In the genomic region with DNA sequence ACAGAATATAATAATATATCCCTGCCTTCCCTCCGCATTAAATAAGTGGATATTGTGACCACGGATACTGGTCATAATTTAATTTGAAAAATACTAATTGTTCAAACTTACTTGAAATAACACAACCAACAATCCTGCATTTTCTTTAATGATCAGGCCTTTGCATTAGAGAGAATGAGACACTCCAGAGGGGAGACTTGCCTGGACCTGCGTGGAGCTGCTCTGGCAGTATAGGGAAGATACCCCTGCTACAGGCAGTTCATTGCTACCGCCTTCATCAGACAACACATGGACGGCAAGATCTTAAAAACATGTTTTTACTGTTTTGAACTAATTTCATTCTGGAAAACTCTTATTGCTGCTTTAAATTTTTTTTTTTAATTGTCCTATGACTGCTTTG, we compare ENCODE assay signal across 1 cellular context.
TF ChIP-seq lines count a peak whose summit lies in the region.

No MANE protein-coding gene starts in this region.

TF ChIP-seq in GM23338, 12 proteins besides CTCF, POLR2A, EP300 and RAD21 (continued from another document):
- TF ChIP-seq, protein P1, sequence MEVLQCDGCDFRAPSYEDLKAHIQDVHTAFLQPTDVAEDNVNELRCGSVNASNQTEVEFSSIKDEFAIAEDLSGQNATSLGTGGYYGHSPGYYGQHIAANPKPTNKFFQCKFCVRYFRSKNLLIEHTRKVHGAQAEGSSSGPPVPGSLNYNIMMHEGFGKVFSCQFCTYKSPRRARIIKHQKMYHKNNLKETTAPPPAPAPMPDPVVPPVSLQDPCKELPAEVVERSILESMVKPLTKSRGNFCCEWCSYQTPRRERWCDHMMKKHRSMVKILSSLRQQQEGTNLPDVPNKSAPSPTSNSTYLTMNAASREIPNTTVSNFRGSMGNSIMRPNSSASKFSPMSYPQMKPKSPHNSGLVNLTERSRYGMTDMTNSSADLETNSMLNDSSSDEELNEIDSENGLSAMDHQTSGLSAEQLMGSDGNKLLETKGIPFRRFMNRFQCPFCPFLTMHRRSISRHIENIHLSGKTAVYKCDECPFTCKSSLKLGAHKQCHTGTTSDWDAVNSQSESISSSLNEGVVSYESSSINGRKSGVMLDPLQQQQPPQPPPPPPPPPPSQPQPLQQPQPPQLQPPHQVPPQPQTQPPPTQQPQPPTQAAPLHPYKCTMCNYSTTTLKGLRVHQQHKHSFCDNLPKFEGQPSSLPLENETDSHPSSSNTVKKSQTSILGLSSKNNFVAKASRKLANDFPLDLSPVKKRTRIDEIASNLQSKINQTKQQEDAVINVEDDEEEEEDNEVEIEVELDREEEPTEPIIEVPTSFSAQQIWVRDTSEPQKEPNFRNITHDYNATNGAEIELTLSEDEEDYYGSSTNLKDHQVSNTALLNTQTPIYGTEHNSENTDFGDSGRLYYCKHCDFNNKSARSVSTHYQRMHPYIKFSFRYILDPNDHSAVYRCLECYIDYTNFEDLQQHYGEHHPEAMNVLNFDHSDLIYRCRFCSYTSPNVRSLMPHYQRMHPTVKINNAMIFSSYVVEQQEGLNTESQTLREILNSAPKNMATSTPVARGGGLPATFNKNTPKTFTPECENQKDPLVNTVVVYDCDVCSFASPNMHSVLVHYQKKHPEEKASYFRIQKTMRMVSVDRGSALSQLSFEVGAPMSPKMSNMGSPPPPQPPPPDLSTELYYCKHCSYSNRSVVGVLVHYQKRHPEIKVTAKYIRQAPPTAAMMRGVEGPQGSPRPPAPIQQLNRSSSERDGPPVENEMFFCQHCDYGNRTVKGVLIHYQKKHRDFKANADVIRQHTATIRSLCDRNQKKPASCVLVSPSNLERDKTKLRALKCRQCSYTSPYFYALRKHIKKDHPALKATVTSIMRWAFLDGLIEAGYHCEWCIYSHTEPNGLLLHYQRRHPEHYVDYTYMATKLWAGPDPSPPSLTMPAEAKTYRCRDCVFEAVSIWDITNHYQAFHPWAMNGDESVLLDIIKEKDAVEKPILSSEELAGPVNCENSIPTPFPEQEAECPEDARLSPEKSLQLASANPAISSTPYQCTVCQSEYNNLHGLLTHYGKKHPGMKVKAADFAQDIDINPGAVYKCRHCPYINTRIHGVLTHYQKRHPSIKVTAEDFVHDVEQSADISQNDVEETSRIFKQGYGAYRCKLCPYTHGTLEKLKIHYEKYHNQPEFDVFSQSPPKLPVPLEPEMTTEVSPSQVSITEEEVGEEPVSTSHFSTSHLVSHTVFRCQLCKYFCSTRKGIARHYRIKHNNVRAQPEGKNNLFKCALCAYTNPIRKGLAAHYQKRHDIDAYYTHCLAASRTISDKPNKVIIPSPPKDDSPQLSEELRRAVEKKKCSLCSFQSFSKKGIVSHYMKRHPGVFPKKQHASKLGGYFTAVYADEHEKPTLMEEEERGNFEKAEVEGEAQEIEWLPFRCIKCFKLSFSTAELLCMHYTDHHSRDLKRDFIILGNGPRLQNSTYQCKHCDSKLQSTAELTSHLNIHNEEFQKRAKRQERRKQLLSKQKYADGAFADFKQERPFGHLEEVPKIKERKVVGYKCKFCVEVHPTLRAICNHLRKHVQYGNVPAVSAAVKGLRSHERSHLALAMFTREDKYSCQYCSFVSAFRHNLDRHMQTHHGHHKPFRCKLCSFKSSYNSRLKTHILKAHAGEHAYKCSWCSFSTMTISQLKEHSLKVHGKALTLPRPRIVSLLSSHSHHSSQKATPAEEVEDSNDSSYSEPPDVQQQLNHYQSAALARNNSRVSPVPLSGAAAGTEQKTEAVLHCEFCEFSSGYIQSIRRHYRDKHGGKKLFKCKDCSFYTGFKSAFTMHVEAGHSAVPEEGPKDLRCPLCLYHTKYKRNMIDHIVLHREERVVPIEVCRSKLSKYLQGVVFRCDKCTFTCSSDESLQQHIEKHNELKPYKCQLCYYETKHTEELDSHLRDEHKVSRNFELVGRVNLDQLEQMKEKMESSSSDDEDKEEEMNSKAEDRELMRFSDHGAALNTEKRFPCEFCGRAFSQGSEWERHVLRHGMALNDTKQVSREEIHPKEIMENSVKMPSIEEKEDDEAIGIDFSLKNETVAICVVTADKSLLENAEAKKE (CRISPR knock-in tag; IDR thresholded peaks at IDR 0.05), result no peak
- TF ChIP-seq POLR2AphosphoS5 (IDR thresholded peaks at IDR 0.05; ENCODE audit: low read depth), result no peak
- TF ChIP-seq, protein P2, sequence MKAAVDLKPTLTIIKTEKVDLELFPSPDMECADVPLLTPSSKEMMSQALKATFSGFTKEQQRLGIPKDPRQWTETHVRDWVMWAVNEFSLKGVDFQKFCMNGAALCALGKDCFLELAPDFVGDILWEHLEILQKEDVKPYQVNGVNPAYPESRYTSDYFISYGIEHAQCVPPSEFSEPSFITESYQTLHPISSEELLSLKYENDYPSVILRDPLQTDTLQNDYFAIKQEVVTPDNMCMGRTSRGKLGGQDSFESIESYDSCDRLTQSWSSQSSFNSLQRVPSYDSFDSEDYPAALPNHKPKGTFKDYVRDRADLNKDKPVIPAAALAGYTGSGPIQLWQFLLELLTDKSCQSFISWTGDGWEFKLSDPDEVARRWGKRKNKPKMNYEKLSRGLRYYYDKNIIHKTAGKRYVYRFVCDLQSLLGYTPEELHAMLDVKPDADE (IDR thresholded peaks at IDR 0.05), result no peak
- TF ChIP-seq, protein P3, sequence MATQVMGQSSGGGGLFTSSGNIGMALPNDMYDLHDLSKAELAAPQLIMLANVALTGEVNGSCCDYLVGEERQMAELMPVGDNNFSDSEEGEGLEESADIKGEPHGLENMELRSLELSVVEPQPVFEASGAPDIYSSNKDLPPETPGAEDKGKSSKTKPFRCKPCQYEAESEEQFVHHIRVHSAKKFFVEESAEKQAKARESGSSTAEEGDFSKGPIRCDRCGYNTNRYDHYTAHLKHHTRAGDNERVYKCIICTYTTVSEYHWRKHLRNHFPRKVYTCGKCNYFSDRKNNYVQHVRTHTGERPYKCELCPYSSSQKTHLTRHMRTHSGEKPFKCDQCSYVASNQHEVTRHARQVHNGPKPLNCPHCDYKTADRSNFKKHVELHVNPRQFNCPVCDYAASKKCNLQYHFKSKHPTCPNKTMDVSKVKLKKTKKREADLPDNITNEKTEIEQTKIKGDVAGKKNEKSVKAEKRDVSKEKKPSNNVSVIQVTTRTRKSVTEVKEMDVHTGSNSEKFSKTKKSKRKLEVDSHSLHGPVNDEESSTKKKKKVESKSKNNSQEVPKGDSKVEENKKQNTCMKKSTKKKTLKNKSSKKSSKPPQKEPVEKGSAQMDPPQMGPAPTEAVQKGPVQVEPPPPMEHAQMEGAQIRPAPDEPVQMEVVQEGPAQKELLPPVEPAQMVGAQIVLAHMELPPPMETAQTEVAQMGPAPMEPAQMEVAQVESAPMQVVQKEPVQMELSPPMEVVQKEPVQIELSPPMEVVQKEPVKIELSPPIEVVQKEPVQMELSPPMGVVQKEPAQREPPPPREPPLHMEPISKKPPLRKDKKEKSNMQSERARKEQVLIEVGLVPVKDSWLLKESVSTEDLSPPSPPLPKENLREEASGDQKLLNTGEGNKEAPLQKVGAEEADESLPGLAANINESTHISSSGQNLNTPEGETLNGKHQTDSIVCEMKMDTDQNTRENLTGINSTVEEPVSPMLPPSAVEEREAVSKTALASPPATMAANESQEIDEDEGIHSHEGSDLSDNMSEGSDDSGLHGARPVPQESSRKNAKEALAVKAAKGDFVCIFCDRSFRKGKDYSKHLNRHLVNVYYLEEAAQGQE (IDR thresholded peaks at IDR 0.05; ENCODE audit: unreplicated experiment), result no peak
